In the genomic region with DNA sequence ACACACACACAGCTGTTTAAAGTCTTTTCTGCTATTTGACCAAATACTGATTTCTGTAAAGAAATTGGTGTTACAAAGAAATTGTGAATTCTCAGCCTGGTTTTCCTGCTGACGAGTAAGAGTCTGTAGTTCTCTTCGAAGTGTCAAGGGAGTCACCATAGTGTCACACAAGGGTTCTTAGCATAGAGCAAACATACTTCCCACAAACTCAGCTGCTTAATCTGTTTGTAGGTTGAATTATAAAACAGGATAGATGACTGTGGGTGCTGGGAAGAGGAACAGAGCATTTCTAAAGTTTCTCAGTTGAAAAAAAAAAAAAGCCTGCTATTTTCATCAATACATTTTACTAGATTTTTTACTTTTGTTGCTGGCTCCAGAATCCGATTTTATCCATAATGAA, we compare ENCODE assay signal across 25 cellular contexts.
"Had no signal": no experiment of that assay in that cellular context is flagged by ENCODE, and none has a peak within 500 bp of the region (broad histone marks: within the 10 kb centered on the region; RNA-seq: fewer than 3 reads in every experiment).

No MANE protein-coding gene starts in this region.

- H3K27ac Mint-ChIP-seq: dendritic cell treated with granulocyte-macrophage colony-stimulating factor and Interleukin-4, amounts not matched to agents 40 ng/mL and 50 ng/mL, for 4 days; effector memory CD8-positive, alpha-beta T cell; endodermal cell had no signal

- ATAC-seq: effector memory CD8-positive, alpha-beta T cell; esophagus mucosa; foreskin keratinocyte; gastrocnemius medialis; gastroesophageal sphincter; heart left ventricle; heart right ventricle had no signal

- H3K27me3 Mint-ChIP-seq: dendritic cell treated with granulocyte-macrophage colony-stimulating factor and Interleukin-4, amounts not matched to agents 40 ng/mL and 50 ng/mL, for 4 days; effector memory CD8-positive, alpha-beta T cell had no signal

- H3K27ac ChIP-seq: colonic mucosa, coronary artery, dorsolateral prefrontal cortex, epithelial cell of prostate, esophagus muscularis mucosa, esophagus squamous epithelium, foreskin keratinocyte, gastrocnemius medialis, gastroesophageal sphincter, heart left ventricle, heart right ventricle had no signal

- H3K4me3 Mint-ChIP-seq: dendritic cell treated with granulocyte-macrophage colony-stimulating factor and Interleukin-4, amounts not matched to agents 40 ng/mL and 50 ng/mL, for 4 days; effector memory CD8-positive, alpha-beta T cell; endodermal cell had no signal

- H3K9me3 ChIP-seq: colonic mucosa, esophagus muscularis mucosa, esophagus squamous epithelium, gastrocnemius medialis, gastroesophageal sphincter, heart left ventricle had no signal

- H3K27me3 ChIP-seq: colonic mucosa, dorsolateral prefrontal cortex, esophagus muscularis mucosa, esophagus squamous epithelium, foreskin keratinocyte, gastrocnemius medialis, gastroesophageal sphincter, heart left ventricle, heart right ventricle had no signal

- H3K4me1 ChIP-seq: colonic mucosa, esophagus muscularis mucosa, esophagus squamous epithelium, foreskin keratinocyte, gastrocnemius medialis, gastroesophageal sphincter, heart left ventricle, heart right ventricle had no signal

- H3K36me3 ChIP-seq: colonic mucosa, esophagus squamous epithelium, gastrocnemius medialis, gastroesophageal sphincter, heart left ventricle, heart right ventricle had no signal

- H3K4me3 ChIP-seq: colonic mucosa, coronary artery, dorsolateral prefrontal cortex, esophagus muscularis mucosa, esophagus squamous epithelium, gastrocnemius medialis, gastroesophageal sphincter, heart left ventricle, heart right ventricle had no signal

- DNase-seq: colonic mucosa; cortex of kidney; dermis blood vessel endothelial cell; dorsolateral prefrontal cortex; effector CD4-positive, alpha-beta T cell; effector CD8-positive, alpha-beta T cell; effector memory CD4-positive, alpha-beta T cell; effector memory CD8-positive, alpha-beta T cell; endodermal cell; erythroblast; esophagus squamous epithelium; foreskin fibroblast; foreskin keratinocyte; foreskin melanocyte; gastrocnemius medialis; glutamatergic neuron; head of caudate nucleus; heart left ventricle; heart right ventricle had no signal

- H3K9me3 Mint-ChIP-seq: endodermal cell had no signal
